In genomic region chr22:47100019-47100418, GRCh38 we compare ENCODE assay signal across 22 cellular contexts.
"Had no signal": no experiment of that assay in that cellular context is flagged by ENCODE, and none has a peak within 500 bp of the region (broad histone marks: within the 10 kb centered on the region; RNA-seq: fewer than 3 reads in every experiment).

No MANE protein-coding gene starts in this region.

- H3K27ac ChIP-seq: brain microvascular endothelial cell, left ventricle myocardium inferior, neutrophil, ovary, prostate gland, testis, upper lobe of left lung, vagina had no signal

- H3K36me3 Mint-ChIP-seq: natural killer cell had no signal

- H3K27ac Mint-ChIP-seq: activated CD4-positive, alpha-beta memory T cell treated with anti-CD3 and anti-CD28 coated beads for 36 hours; activated CD4-positive, alpha-beta T cell treated with anti-CD3 and anti-CD28 coated beads, Interleukin-2, amount 10 ng/mL, durations not matched to agents 24 days and 14 days; activated T-helper 17 cell treated with anti-CD3 and anti-CD28 coated beads, Interleukin-2, amount 50 U/mL, for 72 hours; natural killer cell had no signal

- H3K27me3 ChIP-seq: brain microvascular endothelial cell, neutrophil, ovary, testis, upper lobe of left lung, vagina had no signal

- H3K27me3 Mint-ChIP-seq: activated CD4-positive, alpha-beta memory T cell treated with anti-CD3 and anti-CD28 coated beads for 36 hours; activated CD4-positive, alpha-beta T cell treated with anti-CD3 and anti-CD28 coated beads, Interleukin-2, amount 10 ng/mL, durations not matched to agents 24 days and 14 days; activated T-helper 17 cell treated with anti-CD3 and anti-CD28 coated beads, Interleukin-2, amount 50 U/mL, for 72 hours had no signal

- DNase-seq: activated CD4-positive, alpha-beta memory T cell treated with anti-CD3 and anti-CD28 coated beads for 36 hours; activated CD4-positive, alpha-beta T cell treated with anti-CD3 and anti-CD28 coated beads, Interleukin-2, amount 10 ng/mL, durations not matched to agents 24 days and 14 days; activated CD4-positive, CD25-positive, alpha-beta regulatory T cell treated with anti-CD3 and anti-CD28 coated beads, Interleukin-2, amount 50 U/mL, for 72 hours; activated gamma-delta T cell treated with Interleukin-2 at 50 U/mL for 16 hours; activated naive CD4-positive, alpha-beta T cell treated with anti-CD3 and anti-CD28 coated beads, Interleukin-2, amount 50 U/mL, for 16 hours; activated T-cell treated with anti-CD3 and anti-CD28 coated beads, Interleukin-2, amount 50 U/mL, for 4 hours; amniotic stem cell; brain microvascular endothelial cell; cortex of kidney; left ventricle myocardium inferior; mesendoderm; natural killer cell; ovary; stimulated activated naive CD8-positive, alpha-beta T cell treated with anti-CD3 and anti-CD28 coated beads, Interleukin-15, Interleukin-2, amounts not matched to agents 100 U/mL and 50 U/mL, for 24 hours; T-helper 2 cell; testis; upper lobe of left lung had no signal

- H3K9me3 ChIP-seq: left ventricle myocardium inferior, neutrophil, ovary, prostate gland, testis, upper lobe of left lung, vagina had no signal

- ATAC-seq: activated T-cell treated with anti-CD3 and anti-CD28 coated beads, Interleukin-2, amount 50 U/mL, for 4 hours; activated T-helper 17 cell treated with anti-CD3 and anti-CD28 coated beads, Interleukin-2, amount 50 U/mL, for 72 hours; natural killer cell; stimulated activated naive CD8-positive, alpha-beta T cell treated with anti-CD3 and anti-CD28 coated beads, Interleukin-15, Interleukin-2, amounts not matched to agents 100 U/mL and 50 U/mL, for 24 hours had no signal

- H3K36me3 ChIP-seq: brain microvascular endothelial cell, ovary, prostate gland, upper lobe of left lung, vagina had no signal

- H3K9me3 Mint-ChIP-seq: activated CD4-positive, alpha-beta memory T cell treated with anti-CD3 and anti-CD28 coated beads for 36 hours; activated CD4-positive, alpha-beta T cell treated with anti-CD3 and anti-CD28 coated beads, Interleukin-2, amount 10 ng/mL, durations not matched to agents 24 days and 14 days; activated T-cell treated with anti-CD3 and anti-CD28 coated beads, Interleukin-2, amount 50 U/mL, for 4 hours; activated T-helper 17 cell treated with anti-CD3 and anti-CD28 coated beads, Interleukin-2, amount 50 U/mL, for 72 hours; natural killer cell had no signal

- H3K4me3 Mint-ChIP-seq: activated CD4-positive, alpha-beta memory T cell treated with anti-CD3 and anti-CD28 coated beads for 36 hours; activated CD4-positive, alpha-beta T cell treated with anti-CD3 and anti-CD28 coated beads, Interleukin-2, amount 10 ng/mL, durations not matched to agents 24 days and 14 days; activated T-cell treated with anti-CD3 and anti-CD28 coated beads, Interleukin-2, amount 50 U/mL, for 4 hours; activated T-helper 17 cell treated with anti-CD3 and anti-CD28 coated beads, Interleukin-2, amount 50 U/mL, for 72 hours; natural killer cell had no signal

- H3K4me3 ChIP-seq: left ventricle myocardium inferior, lung, ovary, prostate gland, testis, upper lobe of left lung, vagina had no signal

- H3K4me1 ChIP-seq: left ventricle myocardium inferior, prostate gland, vagina had no signal
